Comparison of ENCODE assay signal across 18 cellular contexts in the genomic region with DNA sequence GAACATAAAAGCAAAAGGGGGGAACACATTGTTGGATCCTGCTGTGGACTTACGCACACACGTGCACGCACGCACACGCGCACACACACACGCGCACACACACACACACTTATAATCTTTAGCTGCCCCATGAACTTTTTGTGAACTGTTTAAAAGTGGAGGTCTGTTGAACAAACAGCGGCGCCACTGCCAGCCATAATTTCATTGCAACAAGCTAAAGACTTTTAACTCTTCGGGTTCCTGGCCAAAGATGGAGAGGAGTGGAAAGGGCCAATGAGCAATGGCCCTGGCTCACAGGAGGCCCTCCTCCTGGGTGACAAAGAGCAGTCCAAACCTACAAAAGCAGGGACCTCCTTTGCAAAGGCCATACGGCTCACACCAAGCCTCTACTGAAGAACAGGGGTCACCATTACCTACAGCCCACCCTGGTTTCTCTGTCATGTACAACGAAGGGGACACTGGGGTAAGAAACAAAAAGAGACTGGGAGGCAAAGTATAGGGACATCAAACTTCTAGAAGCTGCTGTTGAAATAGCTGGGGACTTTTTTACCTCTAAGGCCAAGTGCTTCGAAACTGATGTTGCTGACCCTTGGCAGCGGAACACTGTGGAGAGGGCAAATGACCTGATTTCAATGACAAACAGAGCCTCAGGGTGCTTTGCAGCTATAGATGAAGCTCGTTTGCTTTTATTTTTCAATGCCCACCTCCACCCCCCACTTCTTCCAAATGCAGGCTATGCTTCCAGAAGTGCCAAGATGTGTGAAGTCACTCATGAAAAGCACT.
"Had no signal": no experiment of that assay in that cellular context is flagged by ENCODE, and none has a peak within 500 bp of the region (broad histone marks: within the 10 kb centered on the region; RNA-seq: fewer than 3 reads in every experiment).

No MANE protein-coding gene starts in this region.

- H3K27ac ChIP-seq: breast epithelium, gastrocnemius medialis, heart right ventricle, transverse colon had no signal

- ATAC-seq: activated CD4-positive, CD25-positive, alpha-beta regulatory T cell treated with anti-CD3 and anti-CD28 coated beads, Interleukin-2, amount 50 U/mL, for 24 hours; gastrocnemius medialis had no signal

- FAIRE-seq: small intestine had no signal

- H3K4me1 ChIP-seq: breast epithelium had no signal

- H3K36me3 ChIP-seq: breast epithelium, gastrocnemius medialis, transverse colon had no signal

- H3K27ac Mint-ChIP-seq: endodermal cell had no signal

- H3K9me3 ChIP-seq: breast epithelium, gastrocnemius medialis, heart right ventricle, transverse colon had no signal

- H3K4me3 ChIP-seq: breast epithelium, gastrocnemius medialis, heart right ventricle, transverse colon had no signal

- H3K27me3 ChIP-seq: transverse colon had no signal

- H3K4me3 Mint-ChIP-seq: endodermal cell had no signal

- H3K9me3 Mint-ChIP-seq: T-helper 2 cell treated with Interferon-gamma antibody and Interleukin-4, amounts not matched to agents 5 μg/mL and 100 μg/mL, for 36 hours had no signal

- DNase-seq: activated CD4-positive, alpha-beta T cell treated with anti-CD3 and anti-CD28 coated beads, Interleukin-2, amount 50 U/mL, for 1 hour; activated naive CD4-positive, alpha-beta T cell; activated T-cell treated with anti-CD3 and anti-CD28 coated beads for 4 hours; anterior cingulate cortex; gastrocnemius medialis; heart right ventricle; islet precursor cell; small intestine; stimulated activated CD4-positive, alpha-beta T cell treated with anti-CD3 and anti-CD28 coated beads, Interleukin-4, amount 100 ng/mL, for 4 hours; stimulated activated CD8-positive, alpha-beta memory T cell treated with anti-CD3 and anti-CD28 coated beads, Interleukin-4, amount 100 ng/mL, for 48 hours; stimulated activated naive CD4-positive, alpha-beta T cell treated with Interleukin-2 at 50 U/mL for 16 hours; substantia nigra; SW 1271; transverse colon had no signal
